ENCODE assay signal across 20 cellular contexts in genomic region chr20:34634392-34634791, GRCh38.
"Had no signal": no experiment of that assay in that cellular context is flagged by ENCODE, and none has a peak within 500 bp of the region (broad histone marks: within the 10 kb centered on the region; RNA-seq: fewer than 3 reads in every experiment).

No MANE protein-coding gene starts in this region.

- H3K4me1 Mint-ChIP-seq: activated naive CD8-positive, alpha-beta T cell treated with anti-CD3 and anti-CD28 coated beads for 36 hours had no signal

- H3K4me3 Mint-ChIP-seq: activated CD4-positive, alpha-beta memory T cell treated with anti-CD3 and anti-CD28 coated beads for 36 hours; activated naive CD8-positive, alpha-beta T cell treated with anti-CD3 and anti-CD28 coated beads for 36 hours; activated T-cell treated with anti-CD3 and anti-CD28 coated beads, Interleukin-2, amount 50 U/mL, for 4 hours; naive thymus-derived CD8-positive, alpha-beta T cell; stimulated activated naive CD8-positive, alpha-beta T cell treated with anti-CD3 and anti-CD28 coated beads, Interleukin-15, Interleukin-2, amounts not matched to agents 100 ng/mL and 50 ng/mL, for 24 hours; T-helper 2 cell treated with Interferon-gamma antibody and Interleukin-4, amounts not matched to agents 5 μg/mL and 100 μg/mL, for 36 hours had no signal

- ATAC-seq: activated T-cell treated with anti-CD3 and anti-CD28 coated beads, Interleukin-2, amount 50 U/mL, for 4 hours; gastroesophageal sphincter; naive thymus-derived CD8-positive, alpha-beta T cell had no signal

- H3K27me3 ChIP-seq: ascending aorta, gastroesophageal sphincter, sigmoid colon, vagina had no signal

- H3K4me3 ChIP-seq: ascending aorta, gastroesophageal sphincter, lung, sigmoid colon, vagina had no signal

- H3K9me3 ChIP-seq: ascending aorta, gastroesophageal sphincter, sigmoid colon, vagina had no signal

- DNase-seq: activated CD4-positive, alpha-beta memory T cell treated with anti-CD3 and anti-CD28 coated beads for 36 hours; activated gamma-delta T cell treated with Interleukin-2 at 50 U/mL for 16 hours; activated naive CD8-positive, alpha-beta T cell treated with anti-CD3 and anti-CD28 coated beads for 36 hours; activated T-cell treated with anti-CD3 and anti-CD28 coated beads, Interleukin-2, amount 50 U/mL, for 4 hours; effector CD4-positive, alpha-beta T cell; midbrain; naive thymus-derived CD8-positive, alpha-beta T cell; sigmoid colon; stimulated activated CD4-positive, alpha-beta T cell treated with anti-CD3 and anti-CD28 coated beads, Interleukin-12 subunit alpha, Interleukin-12 subunit beta, amount 100 ng/mL, for 4 hours; stimulated activated CD4-positive, alpha-beta T cell treated with anti-CD3 and anti-CD28 coated beads, Interleukin-4, amount 100 ng/mL, for 1 hour; SW 1271 had no signal

- H3K9me3 Mint-ChIP-seq: activated CD4-positive, alpha-beta memory T cell treated with anti-CD3 and anti-CD28 coated beads for 36 hours; activated naive CD8-positive, alpha-beta T cell treated with anti-CD3 and anti-CD28 coated beads for 36 hours; activated T-cell treated with anti-CD3 and anti-CD28 coated beads, Interleukin-2, amount 50 U/mL, for 4 hours; naive thymus-derived CD8-positive, alpha-beta T cell; stimulated activated naive CD8-positive, alpha-beta T cell treated with anti-CD3 and anti-CD28 coated beads, Interleukin-15, Interleukin-2, amounts not matched to agents 100 ng/mL and 50 ng/mL, for 24 hours; T-helper 2 cell treated with Interferon-gamma antibody and Interleukin-4, amounts not matched to agents 5 μg/mL and 100 μg/mL, for 36 hours had no signal

- FAIRE-seq: bronchial epithelial cell, keratinocyte had no signal

- H3K27ac Mint-ChIP-seq: activated CD4-positive, alpha-beta memory T cell treated with anti-CD3 and anti-CD28 coated beads for 36 hours; activated naive CD8-positive, alpha-beta T cell treated with anti-CD3 and anti-CD28 coated beads for 36 hours; progenitor cell of endocrine pancreas; stimulated activated naive CD8-positive, alpha-beta T cell treated with anti-CD3 and anti-CD28 coated beads, Interleukin-15, Interleukin-2, amounts not matched to agents 100 ng/mL and 50 ng/mL, for 24 hours; T-helper 2 cell treated with Interferon-gamma antibody and Interleukin-4, amounts not matched to agents 5 μg/mL and 100 μg/mL, for 36 hours had no signal

- H3K27me3 Mint-ChIP-seq: activated CD4-positive, alpha-beta memory T cell treated with anti-CD3 and anti-CD28 coated beads for 36 hours; activated naive CD8-positive, alpha-beta T cell treated with anti-CD3 and anti-CD28 coated beads for 36 hours; naive thymus-derived CD8-positive, alpha-beta T cell; progenitor cell of endocrine pancreas; stimulated activated naive CD8-positive, alpha-beta T cell treated with anti-CD3 and anti-CD28 coated beads, Interleukin-15, Interleukin-2, amounts not matched to agents 100 ng/mL and 50 ng/mL, for 24 hours had no signal

- H3K27ac ChIP-seq: ascending aorta, vagina had no signal

- H3K4me1 ChIP-seq: ascending aorta, sigmoid colon, vagina had no signal
